26 cellular contexts compared by ENCODE assay signal in genomic region chr15:73298522-73298921, GRCh38.
"Had no signal": no experiment of that assay in that cellular context is flagged by ENCODE, and none has a peak within 500 bp of the region (broad histone marks: within the 10 kb centered on the region; RNA-seq: fewer than 3 reads in every experiment).

No MANE protein-coding gene starts in this region.

- H3K4me1 ChIP-seq: parathyroid adenoma, psoas muscle, sigmoid colon, suprapubic skin, testis, tibial artery, transverse colon, upper lobe of right lung, uterus had no signal

- DNase-seq: naive thymus-derived CD8-positive, alpha-beta T cell; nephron progenitor cell; occipital lobe; ovary; psoas muscle; right cardiac atrium; right lobe of liver; sigmoid colon; small intestine; stimulated activated CD4-positive, alpha-beta T cell treated with anti-CD3 and anti-CD28 coated beads, Interleukin-15, amount 100 ng/mL, for 24 hours; stimulated activated CD4-positive, alpha-beta T cell treated with anti-CD3 and anti-CD28 coated beads, Interleukin-2, amount 100 ng/mL, for 24 hours; stimulated activated CD4-positive, alpha-beta T cell treated with anti-CD3 and anti-CD28 coated beads, Interleukin-2, amount 100 ng/mL, for 48 hours; stimulated activated CD4-positive, alpha-beta T cell treated with anti-CD3 and anti-CD28 coated beads, Interleukin-4, amount 100 ng/mL, for 24 hours; stimulated activated naive B cell treated with anti-CD40 and anti-IgM and Interleukin-4, amounts not matched to agents 10 μg/mL and 1 μg/mL and 100 μg/mL, for 72 hours; stimulated activated naive CD8-positive, alpha-beta T cell treated with anti-CD3 and anti-CD28 coated beads, Interleukin-15, amount 100 ng/mL, for 72 hours; stimulated activated naive CD8-positive, alpha-beta T cell treated with anti-CD3 and anti-CD28 coated beads, Interleukin-15, Interleukin-2, amounts not matched to agents 100 U/mL and 50 U/mL, for 24 hours; substantia nigra; testis; tibial artery; transverse colon; upper lobe of right lung; uterus had no signal

- H3K27me3 ChIP-seq: ovary, right lobe of liver, sigmoid colon, suprapubic skin, testis, tibial artery, transverse colon, upper lobe of right lung, uterus had no signal

- H3K9me3 ChIP-seq: ovary, psoas muscle, right lobe of liver, sigmoid colon, suprapubic skin, testis, tibial artery, transverse colon, upper lobe of right lung, uterus had no signal

- ATAC-seq: naive thymus-derived CD8-positive, alpha-beta T cell; natural killer cell treated with Interleukin-12 subunit alpha and Interleukin-12 subunit beta and Interleukin-15 and Interleukin-18, amount 100 ng/mL, for 72 hours; psoas muscle; right cardiac atrium; right lobe of liver; stimulated activated effector memory CD8-positive, alpha-beta T cell treated with anti-CD3 and anti-CD28 coated beads, Interleukin-12 subunit alpha, Interleukin-12 subunit beta, amount 100 ng/mL, for 72 hours; stimulated activated naive B cell treated with anti-CD40 and anti-IgM and Interleukin-4, amounts not matched to agents 10 μg/mL and 1 μg/mL and 100 μg/mL, for 72 hours; stimulated activated naive CD8-positive, alpha-beta T cell treated with anti-CD3 and anti-CD28 coated beads, Interleukin-15, amount 100 ng/mL, for 72 hours; stimulated activated naive CD8-positive, alpha-beta T cell treated with anti-CD3 and anti-CD28 coated beads, Interleukin-15, Interleukin-2, amounts not matched to agents 100 U/mL and 50 U/mL, for 24 hours; upper lobe of right lung had no signal

- H3K4me3 ChIP-seq: ovary, psoas muscle, right lobe of liver, sigmoid colon, suprapubic skin, testis, tibial artery, transverse colon, upper lobe of right lung, uterus had no signal

- H3K36me3 ChIP-seq: ovary, uterus had no signal

- FAIRE-seq: small intestine had no signal
